1 cellular context compared by ENCODE assay signal in the genomic region with DNA sequence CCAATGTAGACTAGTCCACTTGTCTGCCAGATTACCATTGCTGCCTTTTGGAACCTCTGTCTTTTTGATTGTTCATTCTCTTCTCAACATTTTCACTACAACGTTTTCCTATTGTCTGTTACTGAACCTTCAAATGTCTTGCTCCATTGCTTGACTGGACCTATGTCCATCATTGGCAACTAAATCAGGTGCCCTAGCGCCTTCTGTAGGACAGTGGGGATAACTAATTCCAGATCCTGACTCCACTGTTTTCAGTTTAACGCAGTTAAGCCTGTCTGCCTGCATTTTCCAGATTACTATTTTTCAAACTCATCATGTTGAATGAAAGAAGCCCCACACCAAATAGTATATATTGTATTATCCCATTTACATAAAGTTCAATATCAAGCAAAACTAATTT.
TF ChIP-seq lines count a peak whose summit lies in the region.

No MANE protein-coding gene starts in this region.

TF ChIP-seq in GM23338, 12 proteins besides CTCF, POLR2A, EP300 and RAD21:
- TF ChIP-seq, protein P1, sequence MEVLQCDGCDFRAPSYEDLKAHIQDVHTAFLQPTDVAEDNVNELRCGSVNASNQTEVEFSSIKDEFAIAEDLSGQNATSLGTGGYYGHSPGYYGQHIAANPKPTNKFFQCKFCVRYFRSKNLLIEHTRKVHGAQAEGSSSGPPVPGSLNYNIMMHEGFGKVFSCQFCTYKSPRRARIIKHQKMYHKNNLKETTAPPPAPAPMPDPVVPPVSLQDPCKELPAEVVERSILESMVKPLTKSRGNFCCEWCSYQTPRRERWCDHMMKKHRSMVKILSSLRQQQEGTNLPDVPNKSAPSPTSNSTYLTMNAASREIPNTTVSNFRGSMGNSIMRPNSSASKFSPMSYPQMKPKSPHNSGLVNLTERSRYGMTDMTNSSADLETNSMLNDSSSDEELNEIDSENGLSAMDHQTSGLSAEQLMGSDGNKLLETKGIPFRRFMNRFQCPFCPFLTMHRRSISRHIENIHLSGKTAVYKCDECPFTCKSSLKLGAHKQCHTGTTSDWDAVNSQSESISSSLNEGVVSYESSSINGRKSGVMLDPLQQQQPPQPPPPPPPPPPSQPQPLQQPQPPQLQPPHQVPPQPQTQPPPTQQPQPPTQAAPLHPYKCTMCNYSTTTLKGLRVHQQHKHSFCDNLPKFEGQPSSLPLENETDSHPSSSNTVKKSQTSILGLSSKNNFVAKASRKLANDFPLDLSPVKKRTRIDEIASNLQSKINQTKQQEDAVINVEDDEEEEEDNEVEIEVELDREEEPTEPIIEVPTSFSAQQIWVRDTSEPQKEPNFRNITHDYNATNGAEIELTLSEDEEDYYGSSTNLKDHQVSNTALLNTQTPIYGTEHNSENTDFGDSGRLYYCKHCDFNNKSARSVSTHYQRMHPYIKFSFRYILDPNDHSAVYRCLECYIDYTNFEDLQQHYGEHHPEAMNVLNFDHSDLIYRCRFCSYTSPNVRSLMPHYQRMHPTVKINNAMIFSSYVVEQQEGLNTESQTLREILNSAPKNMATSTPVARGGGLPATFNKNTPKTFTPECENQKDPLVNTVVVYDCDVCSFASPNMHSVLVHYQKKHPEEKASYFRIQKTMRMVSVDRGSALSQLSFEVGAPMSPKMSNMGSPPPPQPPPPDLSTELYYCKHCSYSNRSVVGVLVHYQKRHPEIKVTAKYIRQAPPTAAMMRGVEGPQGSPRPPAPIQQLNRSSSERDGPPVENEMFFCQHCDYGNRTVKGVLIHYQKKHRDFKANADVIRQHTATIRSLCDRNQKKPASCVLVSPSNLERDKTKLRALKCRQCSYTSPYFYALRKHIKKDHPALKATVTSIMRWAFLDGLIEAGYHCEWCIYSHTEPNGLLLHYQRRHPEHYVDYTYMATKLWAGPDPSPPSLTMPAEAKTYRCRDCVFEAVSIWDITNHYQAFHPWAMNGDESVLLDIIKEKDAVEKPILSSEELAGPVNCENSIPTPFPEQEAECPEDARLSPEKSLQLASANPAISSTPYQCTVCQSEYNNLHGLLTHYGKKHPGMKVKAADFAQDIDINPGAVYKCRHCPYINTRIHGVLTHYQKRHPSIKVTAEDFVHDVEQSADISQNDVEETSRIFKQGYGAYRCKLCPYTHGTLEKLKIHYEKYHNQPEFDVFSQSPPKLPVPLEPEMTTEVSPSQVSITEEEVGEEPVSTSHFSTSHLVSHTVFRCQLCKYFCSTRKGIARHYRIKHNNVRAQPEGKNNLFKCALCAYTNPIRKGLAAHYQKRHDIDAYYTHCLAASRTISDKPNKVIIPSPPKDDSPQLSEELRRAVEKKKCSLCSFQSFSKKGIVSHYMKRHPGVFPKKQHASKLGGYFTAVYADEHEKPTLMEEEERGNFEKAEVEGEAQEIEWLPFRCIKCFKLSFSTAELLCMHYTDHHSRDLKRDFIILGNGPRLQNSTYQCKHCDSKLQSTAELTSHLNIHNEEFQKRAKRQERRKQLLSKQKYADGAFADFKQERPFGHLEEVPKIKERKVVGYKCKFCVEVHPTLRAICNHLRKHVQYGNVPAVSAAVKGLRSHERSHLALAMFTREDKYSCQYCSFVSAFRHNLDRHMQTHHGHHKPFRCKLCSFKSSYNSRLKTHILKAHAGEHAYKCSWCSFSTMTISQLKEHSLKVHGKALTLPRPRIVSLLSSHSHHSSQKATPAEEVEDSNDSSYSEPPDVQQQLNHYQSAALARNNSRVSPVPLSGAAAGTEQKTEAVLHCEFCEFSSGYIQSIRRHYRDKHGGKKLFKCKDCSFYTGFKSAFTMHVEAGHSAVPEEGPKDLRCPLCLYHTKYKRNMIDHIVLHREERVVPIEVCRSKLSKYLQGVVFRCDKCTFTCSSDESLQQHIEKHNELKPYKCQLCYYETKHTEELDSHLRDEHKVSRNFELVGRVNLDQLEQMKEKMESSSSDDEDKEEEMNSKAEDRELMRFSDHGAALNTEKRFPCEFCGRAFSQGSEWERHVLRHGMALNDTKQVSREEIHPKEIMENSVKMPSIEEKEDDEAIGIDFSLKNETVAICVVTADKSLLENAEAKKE (CRISPR knock-in tag; IDR thresholded peaks at IDR 0.05) = no peak
- TF ChIP-seq EZH2 (IDR thresholded peaks at IDR 0.05; ENCODE audit: low read depth, unreplicated experiment) (no peak), ZNF331 (CRISPR knock-in tag; IDR thresholded peaks at IDR 0.05; ENCODE audit: low read depth) (no peak), NANOG (IDR thresholded peaks at IDR 0.05; ENCODE audit: borderline replicate concordance) (no peak), JUNB (IDR thresholded peaks at IDR 0.05; ENCODE audit: unreplicated experiment) (no peak), STAT1 (IDR thresholded peaks at IDR 0.05; ENCODE audit: unreplicated experiment) (no peak), CREB1 (CRISPR knock-in tag; IDR thresholded peaks at IDR 0.05; ENCODE audit: low read depth) (no peak), POLR2AphosphoS5 (IDR thresholded peaks at IDR 0.05; ENCODE audit: low read depth) (no peak), EZH2phosphoT487 (IDR thresholded peaks at IDR 0.05; ENCODE audit: unreplicated experiment) (no peak), ZNF114 (CRISPR knock-in tag; IDR thresholded peaks at IDR 0.05) (no peak)
- TF ChIP-seq, protein P2, sequence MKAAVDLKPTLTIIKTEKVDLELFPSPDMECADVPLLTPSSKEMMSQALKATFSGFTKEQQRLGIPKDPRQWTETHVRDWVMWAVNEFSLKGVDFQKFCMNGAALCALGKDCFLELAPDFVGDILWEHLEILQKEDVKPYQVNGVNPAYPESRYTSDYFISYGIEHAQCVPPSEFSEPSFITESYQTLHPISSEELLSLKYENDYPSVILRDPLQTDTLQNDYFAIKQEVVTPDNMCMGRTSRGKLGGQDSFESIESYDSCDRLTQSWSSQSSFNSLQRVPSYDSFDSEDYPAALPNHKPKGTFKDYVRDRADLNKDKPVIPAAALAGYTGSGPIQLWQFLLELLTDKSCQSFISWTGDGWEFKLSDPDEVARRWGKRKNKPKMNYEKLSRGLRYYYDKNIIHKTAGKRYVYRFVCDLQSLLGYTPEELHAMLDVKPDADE (IDR thresholded peaks at IDR 0.05) = no peak
- TF ChIP-seq, protein P3, sequence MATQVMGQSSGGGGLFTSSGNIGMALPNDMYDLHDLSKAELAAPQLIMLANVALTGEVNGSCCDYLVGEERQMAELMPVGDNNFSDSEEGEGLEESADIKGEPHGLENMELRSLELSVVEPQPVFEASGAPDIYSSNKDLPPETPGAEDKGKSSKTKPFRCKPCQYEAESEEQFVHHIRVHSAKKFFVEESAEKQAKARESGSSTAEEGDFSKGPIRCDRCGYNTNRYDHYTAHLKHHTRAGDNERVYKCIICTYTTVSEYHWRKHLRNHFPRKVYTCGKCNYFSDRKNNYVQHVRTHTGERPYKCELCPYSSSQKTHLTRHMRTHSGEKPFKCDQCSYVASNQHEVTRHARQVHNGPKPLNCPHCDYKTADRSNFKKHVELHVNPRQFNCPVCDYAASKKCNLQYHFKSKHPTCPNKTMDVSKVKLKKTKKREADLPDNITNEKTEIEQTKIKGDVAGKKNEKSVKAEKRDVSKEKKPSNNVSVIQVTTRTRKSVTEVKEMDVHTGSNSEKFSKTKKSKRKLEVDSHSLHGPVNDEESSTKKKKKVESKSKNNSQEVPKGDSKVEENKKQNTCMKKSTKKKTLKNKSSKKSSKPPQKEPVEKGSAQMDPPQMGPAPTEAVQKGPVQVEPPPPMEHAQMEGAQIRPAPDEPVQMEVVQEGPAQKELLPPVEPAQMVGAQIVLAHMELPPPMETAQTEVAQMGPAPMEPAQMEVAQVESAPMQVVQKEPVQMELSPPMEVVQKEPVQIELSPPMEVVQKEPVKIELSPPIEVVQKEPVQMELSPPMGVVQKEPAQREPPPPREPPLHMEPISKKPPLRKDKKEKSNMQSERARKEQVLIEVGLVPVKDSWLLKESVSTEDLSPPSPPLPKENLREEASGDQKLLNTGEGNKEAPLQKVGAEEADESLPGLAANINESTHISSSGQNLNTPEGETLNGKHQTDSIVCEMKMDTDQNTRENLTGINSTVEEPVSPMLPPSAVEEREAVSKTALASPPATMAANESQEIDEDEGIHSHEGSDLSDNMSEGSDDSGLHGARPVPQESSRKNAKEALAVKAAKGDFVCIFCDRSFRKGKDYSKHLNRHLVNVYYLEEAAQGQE (IDR thresholded peaks at IDR 0.05; ENCODE audit: unreplicated experiment) = no peak
